In the genomic region with DNA sequence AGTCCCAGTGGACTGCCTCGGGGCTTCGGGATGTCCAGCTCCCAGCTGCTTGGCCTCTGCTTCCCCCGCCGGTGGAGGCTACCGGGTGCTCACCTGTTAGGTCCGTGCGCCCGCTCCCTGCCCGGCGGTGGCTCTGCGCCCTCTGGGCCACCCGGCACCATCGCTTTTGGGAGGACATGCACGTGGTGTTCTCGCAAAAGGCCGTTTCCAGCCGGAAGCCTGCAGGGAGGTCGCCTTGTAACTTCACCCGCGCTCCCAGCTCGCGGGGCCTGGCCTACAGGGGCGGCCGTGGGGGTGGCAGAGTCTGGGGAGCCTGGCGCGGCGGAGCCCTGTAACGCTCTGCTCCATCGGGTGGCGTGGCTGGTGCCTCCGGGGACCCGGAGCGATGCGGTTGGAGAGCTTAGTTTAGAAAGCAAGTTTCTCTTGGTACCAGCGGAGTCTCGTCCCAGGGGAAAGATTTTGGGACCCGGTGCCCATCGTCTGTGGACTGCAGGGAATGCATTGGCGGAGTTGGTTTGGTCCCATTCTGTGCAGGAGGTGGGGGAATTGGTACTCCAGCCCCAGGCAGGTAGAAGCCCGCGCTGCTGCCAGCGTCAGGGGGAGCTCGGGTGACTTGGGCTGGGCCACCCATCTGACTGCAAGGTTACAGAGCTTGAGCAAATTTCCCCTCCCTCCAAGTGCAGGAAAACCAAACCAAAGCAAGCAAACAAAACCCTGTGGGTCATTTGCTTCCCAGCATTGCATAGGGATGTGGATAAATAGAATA, we compare ENCODE assay signal across 8 cellular contexts. TPM values are rescaled to one million over a fixed set of nuclear protein-coding genes. Genes with fewer than 3 reads are reported as not detected.
DNase-seq lines count a peak whose midpoint lies in the region; ATAC-seq, FAIRE-seq and TF ChIP-seq lines count a peak whose summit lies in the region.

No MANE protein-coding gene starts in this region.

- DNase-seq in GM12892 (ENCODE audit: insufficient read length) = peak; percentile 43
- no peak for DNase-seq in HFFc6
- peak; percentile 38 for DNase-seq in NCI-H146 treated with DMSO at 0.1 percent for 48 hours (lab: John Stamatoyannopoulos, UW; ENCODE audit: unreplicated experiment)
- DNase-seq in activated CD8-positive, alpha-beta memory T cell treated with anti-CD3 and anti-CD28 coated beads, Interleukin-2, amount 10 ng/mL, durations not matched to agents 7 days and 5 days = peak; percentile 58
- DNase-seq in esophagus muscularis mucosa (ENCODE audit: extremely low spot score) = no peak
- peak in 25 of 49 donors; percentile 21 to 76 (median 52) for DNase-seq in substantia nigra (lab: John Stamatoyannopoulos, UW)
- no peak for DNase-seq in NK-92 treated with Interleukin-12 subunit alpha and Interleukin-12 subunit beta, amount 100 ng/mL, for 24 hours (lab: John Stamatoyannopoulos, UW)

- H3K27ac ChIP-seq in esophagus muscularis mucosa (replicated peaks in 1 of 4) (peak overlapping the region; percentile 65 to 80 (median 72)), substantia nigra (ENCODE audit: low read depth, low read length, poor library complexity, severe bottlenecking) (peak overlapping the region; percentile 74)

- peak overlapping the region; percentile 77; the same call in 1 of the 2 replicates for H3K27ac Mint-ChIP-seq in HFFc6
- H3K27ac Mint-ChIP-seq in activated CD8-positive, alpha-beta memory T cell treated with anti-CD3 and anti-CD28 coated beads, Interleukin-2, amount 10 ng/mL, durations not matched to agents 7 days and 5 days = peak overlapping the region; percentile 44
- peak overlapping the region; percentile 27 to 88 (median 68) for H3K27ac Mint-ChIP-seq in nephron

- peak overlapping the region; percentile 89 for H3K4me3 Mint-ChIP-seq in HFFc6
- peak overlapping the region; percentile 83 for H3K4me3 Mint-ChIP-seq in activated CD8-positive, alpha-beta memory T cell treated with anti-CD3 and anti-CD28 coated beads, Interleukin-2, amount 10 ng/mL, durations not matched to agents 7 days and 5 days
- H3K4me3 Mint-ChIP-seq in nephron = peak overlapping the region; percentile 83 to 89 (median 87)

- TF ChIP-seq EP300 in esophagus muscularis mucosa (IDR thresholded peaks at IDR 0.05) = no peak

- H3K9me3 ChIP-seq in esophagus muscularis mucosa = no peaks in the 10 kb centered on the region

- TF ChIP-seq CTCF in HFFc6 (IDR thresholded peaks at IDR 0.05) (peak; percentile 26), esophagus muscularis mucosa (IDR thresholded peaks at IDR 0.05) (no peak), nephron (IDR thresholded peaks at IDR 0.05; ENCODE audit: unreplicated experiment in 3 of 3) (no peak)

- H3K27me3 Mint-ChIP-seq in HFFc6 (ENCODE audit: insufficient read depth) (peaks cover 5% of the 10 kb centered on the region), nephron (ENCODE audit: low read depth) (peaks cover 26% of the 10 kb centered on the region)
- H3K27me3 Mint-ChIP-seq in activated CD8-positive, alpha-beta memory T cell treated with anti-CD3 and anti-CD28 coated beads, Interleukin-2, amount 10 ng/mL, durations not matched to agents 7 days and 5 days = peaks cover 13% of the 10 kb centered on the region

- peaks cover 13 to 40% (median 30%) of the 10 kb centered on the region in 4 donors for H3K4me1 ChIP-seq in esophagus muscularis mucosa

- peaks cover 0 to 46% (median 4%) of the 10 kb centered on the region in 4 donors for H3K27me3 ChIP-seq in esophagus muscularis mucosa

- intact Hi-C loops in esophagus muscularis mucosa (cut with DNase I) = loop anchor here (5.0 kb wide), 1 partner anchor 51 kb away; no protein-coding TSS in a partner anchor

- H3K9me3 Mint-ChIP-seq in HFFc6 = no peaks in the 10 kb centered on the region
- no peaks in the 10 kb centered on the region for H3K9me3 Mint-ChIP-seq in activated CD8-positive, alpha-beta memory T cell treated with anti-CD3 and anti-CD28 coated beads, Interleukin-2, amount 10 ng/mL, durations not matched to agents 7 days and 5 days (ENCODE audit: low read depth)
- no peaks in the 10 kb centered on the region for H3K9me3 Mint-ChIP-seq in nephron

- 4% methylated on average over 8 of the region's 43 CpGs for WGBS in esophagus muscularis mucosa

- FAIRE-seq in GM12892 (lab: Jason Lieb, UNC) = no peak

- H3K4me3 ChIP-seq in esophagus muscularis mucosa = peak overlapping the region; percentile 68 to 88 (median 73)

- CTCF ChIA-PET in activated CD8-positive, alpha-beta memory T cell treated with anti-CD3 and anti-CD28 coated beads, Interleukin-2, amount 10 ng/mL, durations not matched to agents 7 days and 5 days (lab: Charles Lee) = interaction anchor here (0.6 to 2.3 kb wide), 17 partner anchors 9 to 140 kb away, joined by 3 to 7 read pairs (median 3); no protein-coding TSS in a partner anchor

- ATAC-seq in activated CD8-positive, alpha-beta memory T cell treated with anti-CD3 and anti-CD28 coated beads, Interleukin-2, amount 10 ng/mL, durations not matched to agents 7 days and 5 days = peak; percentile 65

- peaks cover 4% of the 10 kb centered on the region for H3K36me3 Mint-ChIP-seq in HFFc6 (ENCODE audit: low read depth)
- peaks cover 6% of the 10 kb centered on the region for H3K36me3 Mint-ChIP-seq in activated CD8-positive, alpha-beta memory T cell treated with anti-CD3 and anti-CD28 coated beads, Interleukin-2, amount 10 ng/mL, durations not matched to agents 7 days and 5 days
- H3K36me3 Mint-ChIP-seq in nephron (ENCODE audit: low read depth) = peaks cover 3% of the 10 kb centered on the region

- H3K4me1 Mint-ChIP-seq in HFFc6 (ENCODE audit: low read depth) (peaks cover 51% of the 10 kb centered on the region), nephron (peaks cover 22% of the 10 kb centered on the region)
- H3K4me1 Mint-ChIP-seq in activated CD8-positive, alpha-beta memory T cell treated with anti-CD3 and anti-CD28 coated beads, Interleukin-2, amount 10 ng/mL, durations not matched to agents 7 days and 5 days = peaks cover 36% of the 10 kb centered on the region

- no peaks in the 10 kb centered on the region for H3K36me3 ChIP-seq in esophagus muscularis mucosa

- no peak for TF ChIP-seq POLR2A in GM12892 (IDR thresholded peaks at IDR 0.05; ENCODE audit: low read depth, low read length)
- no peak for TF ChIP-seq POLR2A in esophagus muscularis mucosa (IDR thresholded peaks at IDR 0.05; ENCODE audit: low read depth)

RNA-seq across cellular contexts. Expression of a gene that starts 0.7 kb away (rescaled TPM):
- 5.6 TPM for polyA plus RNA-seq in GM12892 (2012; ENCODE audit: missing spikeins)
- total RNA-seq in HFFc6 (2021; fragmentation: NEBNext Ultra II Directional; extraction: Animal tissue kit (Norgen Biotek cat#: 25700)) = 1 to 10 TPM; 7.0 to 9.2 (median 8.4) TPM
- 10 to 100 TPM; 51.0 to 57.8 TPM for total RNA-seq in activated CD8-positive, alpha-beta memory T cell treated with anti-CD3 and anti-CD28 coated beads, Interleukin-2, amount 10 ng/mL, durations not matched to agents 7 days and 5 days
- 10 to 100 TPM in 3 of 4 donors, 1 to 10 TPM in 1; 9.1 to 21.6 (median 17.1) TPM for total RNA-seq in esophagus muscularis mucosa

Comparison
In these comparisons a context has a peak if more than half of its experiments do, and no peak if none do; other contexts are left out.
1. DNase-seq: peak in GM12892 (single experiment), NCI-H146 treated with DMSO at 0.1 percent for 48 hours (single experiment), activated CD8-positive, alpha-beta memory T cell treated with anti-CD3 and anti-CD28 coated beads, Interleukin-2, amount 10 ng/mL, durations not matched to agents 7 days and 5 days (single experiment) and substantia nigra (25 of 49); none in HFFc6 (single experiment), esophagus muscularis mucosa (single experiment) and NK-92 treated with Interleukin-12 subunit alpha and Interleukin-12 subunit beta, amount 100 ng/mL, for 24 hours (single experiment).
2. Peak in every context shown above with its lines, with median percentiles within 50 percentile points of each other: H3K27ac Mint-ChIP-seq and H3K4me3 Mint-ChIP-seq.